1 cellular context compared by ENCODE assay signal in genomic region chr1:35619237-35620121, GRCh38.
TF ChIP-seq lines count a peak whose summit lies in the region.

No MANE protein-coding gene starts in this region.

TF ChIP-seq in IMR-90, 13 proteins besides CTCF, POLR2A, EP300 and RAD21:
- TF ChIP-seq RFX5 (IDR thresholded peaks at IDR 0.05; ENCODE audit: low read depth, low read length): no peak
- peak; percentile 75 for TF ChIP-seq MAFK (IDR thresholded peaks at IDR 0.05; ENCODE audit: low read depth, low read length)
- TF ChIP-seq CEBPB (IDR thresholded peaks at IDR 0.05; ENCODE audit: low read depth, low read length): peak; percentile 68
- TF ChIP-seq RCOR1 (IDR thresholded peaks at IDR 0.05; ENCODE audit: insufficient replicate concordance, low read length): no peak
